Comparison of ENCODE assay signal across 28 cellular contexts in genomic region chr6:162862941-162863340, GRCh38.
"Had no signal": no experiment of that assay in that cellular context is flagged by ENCODE, and none has a peak within 500 bp of the region (broad histone marks: within the 10 kb centered on the region; RNA-seq: fewer than 3 reads in every experiment).

No MANE protein-coding gene starts in this region.

- H3K4me3 ChIP-seq: stomach, suprapubic skin, testis, thoracic aorta, thyroid gland, tibial artery, tibial nerve, transverse colon, upper lobe of left lung, upper lobe of right lung, uterus, vagina had no signal

- H3K36me3 ChIP-seq: stomach, suprapubic skin, thoracic aorta, thyroid gland, tibial artery, tibial nerve, transverse colon, upper lobe of left lung, upper lobe of right lung, uterus, vagina had no signal

- DNase-seq: stimulated activated CD4-positive, alpha-beta T cell treated with anti-CD3 and anti-CD28 coated beads, Interleukin-2, amount 100 ng/mL, for 24 hours; stimulated activated CD4-positive, alpha-beta T cell treated with anti-CD3 and anti-CD28 coated beads, Interleukin-2, amount 100 ng/mL, for 48 hours; stimulated activated CD4-positive, alpha-beta T cell treated with anti-CD3 and anti-CD28 coated beads, Interleukin-4, amount 100 ng/mL, for 1 hour; stimulated activated CD4-positive, alpha-beta T cell treated with anti-CD3 and anti-CD28 coated beads, Interleukin-4, amount 100 ng/mL, for 24 hours; stimulated activated CD4-positive, alpha-beta T cell treated with anti-CD3 and anti-CD28 coated beads, Interleukin-4, amount 100 ng/mL, for 4 hours; stimulated activated CD8-positive, alpha-beta memory T cell treated with anti-CD3 and anti-CD28 coated beads, Interleukin-4, amount 100 ng/mL, for 48 hours; stimulated activated naive CD4-positive, alpha-beta T cell; stimulated activated naive CD4-positive, alpha-beta T cell treated with Interleukin-2 at 50 U/mL for 16 hours; stimulated activated naive CD8-positive, alpha-beta T cell treated with anti-CD3 and anti-CD28 coated beads, Interleukin-15, amount 100 ng/mL, for 72 hours; stimulated activated naive CD8-positive, alpha-beta T cell treated with anti-CD3 and anti-CD28 coated beads, Interleukin-15, Interleukin-2, amounts not matched to agents 100 U/mL and 50 U/mL, for 24 hours; stomach; substantia nigra; testis; thyroid gland; tibial artery; transverse colon; upper lobe of right lung; uterus had no signal

- ATAC-seq: stimulated activated effector memory CD8-positive, alpha-beta T cell treated with anti-CD3 and anti-CD28 coated beads, Interleukin-12 subunit alpha, Interleukin-12 subunit beta, amount 100 ng/mL, for 72 hours; stimulated activated naive CD8-positive, alpha-beta T cell treated with anti-CD3 and anti-CD28 coated beads, Interleukin-15, amount 100 ng/mL, for 72 hours; stimulated activated naive CD8-positive, alpha-beta T cell treated with anti-CD3 and anti-CD28 coated beads, Interleukin-15, Interleukin-2, amounts not matched to agents 100 U/mL and 50 U/mL, for 24 hours; upper lobe of right lung had no signal

- H3K4me3 Mint-ChIP-seq: stimulated activated effector memory CD8-positive, alpha-beta T cell treated with anti-CD3 and anti-CD28 coated beads, Interleukin-12 subunit alpha, Interleukin-12 subunit beta, amount 100 ng/mL, for 72 hours; stimulated activated memory B cell treated with anti-CD40 and anti-IgM and Interleukin-4, amounts not matched to agents 10 μg/mL and 1 μg/mL and 100 μg/mL, for 72 hours; stimulated activated naive CD8-positive, alpha-beta T cell treated with anti-CD3 and anti-CD28 coated beads, Interleukin-15, amount 100 ng/mL, for 72 hours; stimulated activated naive CD8-positive, alpha-beta T cell treated with anti-CD3 and anti-CD28 coated beads, Interleukin-15, Interleukin-2, amounts not matched to agents 100 ng/mL and 50 ng/mL, for 24 hours; type B pancreatic cell had no signal

- H3K9me3 ChIP-seq: stomach, suprapubic skin, testis, thoracic aorta, thyroid gland, tibial artery, tibial nerve, transverse colon, upper lobe of left lung, upper lobe of right lung, uterus, vagina had no signal

- H3K27me3 Mint-ChIP-seq: stimulated activated memory B cell treated with anti-CD40 and anti-IgM and Interleukin-4, amounts not matched to agents 10 μg/mL and 1 μg/mL and 100 μg/mL, for 72 hours; stimulated activated naive CD8-positive, alpha-beta T cell treated with anti-CD3 and anti-CD28 coated beads, Interleukin-15, amount 100 ng/mL, for 72 hours; type B pancreatic cell had no signal

- FAIRE-seq: urothelium cell line had no signal

- H3K27ac ChIP-seq: stomach, suprapubic skin, testis, thoracic aorta, thyroid gland, tibial artery, tibial nerve, transverse colon, upper lobe of left lung, upper lobe of right lung, uterus, vagina had no signal

- H3K27me3 ChIP-seq: stomach, suprapubic skin, testis, thyroid gland, tibial artery, tibial nerve, transverse colon, upper lobe of left lung, upper lobe of right lung, uterus, vagina had no signal

- H3K27ac Mint-ChIP-seq: stimulated activated effector memory CD8-positive, alpha-beta T cell treated with anti-CD3 and anti-CD28 coated beads, Interleukin-12 subunit alpha, Interleukin-12 subunit beta, amount 100 ng/mL, for 72 hours; stimulated activated memory B cell treated with anti-CD40 and anti-IgM and Interleukin-4, amounts not matched to agents 10 μg/mL and 1 μg/mL and 100 μg/mL, for 72 hours; stimulated activated naive CD8-positive, alpha-beta T cell treated with anti-CD3 and anti-CD28 coated beads, Interleukin-15, amount 100 ng/mL, for 72 hours; stimulated activated naive CD8-positive, alpha-beta T cell treated with anti-CD3 and anti-CD28 coated beads, Interleukin-15, Interleukin-2, amounts not matched to agents 100 ng/mL and 50 ng/mL, for 24 hours; type B pancreatic cell had no signal

- H3K36me3 Mint-ChIP-seq: stimulated activated effector memory CD8-positive, alpha-beta T cell treated with anti-CD3 and anti-CD28 coated beads, Interleukin-12 subunit alpha, Interleukin-12 subunit beta, amount 100 ng/mL, for 72 hours; stimulated activated memory B cell treated with anti-CD40 and anti-IgM and Interleukin-4, amounts not matched to agents 10 μg/mL and 1 μg/mL and 100 μg/mL, for 72 hours; type B pancreatic cell had no signal

- H3K4me1 Mint-ChIP-seq: stimulated activated effector memory CD8-positive, alpha-beta T cell treated with anti-CD3 and anti-CD28 coated beads, Interleukin-12 subunit alpha, Interleukin-12 subunit beta, amount 100 ng/mL, for 72 hours; stimulated activated naive CD8-positive, alpha-beta T cell treated with anti-CD3 and anti-CD28 coated beads, Interleukin-15, amount 100 ng/mL, for 72 hours had no signal

- H3K9me3 Mint-ChIP-seq: stimulated activated memory B cell treated with anti-CD40 and anti-IgM and Interleukin-4, amounts not matched to agents 10 μg/mL and 1 μg/mL and 100 μg/mL, for 72 hours; stimulated activated naive CD8-positive, alpha-beta T cell treated with anti-CD3 and anti-CD28 coated beads, Interleukin-15, amount 100 ng/mL, for 72 hours; type B pancreatic cell had no signal

- H3K4me1 ChIP-seq: stomach, suprapubic skin, testis, tibial artery, tibial nerve, transverse colon, upper lobe of left lung, upper lobe of right lung, uterus, vagina had no signal
